In the genomic region with DNA sequence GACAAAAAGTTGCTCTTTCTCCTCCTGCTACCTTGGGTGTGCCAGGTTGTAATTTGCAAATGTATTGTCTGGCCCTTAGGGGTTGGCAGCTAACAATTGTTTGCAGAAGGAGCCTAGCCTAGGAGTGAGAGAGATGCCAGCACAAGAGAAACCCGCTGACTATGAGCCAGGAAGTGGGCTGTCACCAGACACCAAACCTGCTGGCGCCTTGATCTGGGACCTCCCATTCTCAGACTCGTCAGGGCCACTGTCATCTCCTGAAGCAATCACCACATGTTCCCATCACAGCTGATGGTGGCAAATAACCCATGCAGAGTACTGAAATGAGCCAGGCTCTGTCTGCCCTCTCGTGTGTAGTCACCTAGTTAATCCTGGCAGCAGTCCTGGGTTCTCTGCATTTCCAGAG, we compare ENCODE assay signal across 23 cellular contexts.
DNase-seq lines count a peak whose midpoint lies in the region; ATAC-seq and TF ChIP-seq lines count a peak whose summit lies in the region.
"Had no signal": no experiment of that assay in that cellular context is flagged by ENCODE, and none has a peak within 500 bp of the region (broad histone marks: within the 10 kb centered on the region; RNA-seq: fewer than 3 reads in every experiment).

No MANE protein-coding gene starts in this region.

- DNase-seq in DND-41 (peak; percentile 76), NCI-H69 (lab: John Stamatoyannopoulos, UW) (peak; percentile 74), colonic mucosa (no peak), KBM-7 (no peak), DMS153 treated with DMSO at 0.1 percent for 48 hours (lab: John Stamatoyannopoulos, UW; ENCODE audit: unreplicated experiment) (no peak), sciatic nerve (ENCODE audit: low spot score) (no peak)
- DNase-seq: activated naive CD4-positive, alpha-beta T cell treated with Interleukin-2 at 50 U/mL for 16 hours; activated T-cell treated with anti-CD3 and anti-CD28 coated beads, Interleukin-2, amount 50 U/mL, for 48 hours; adrenal gland; DMS79; glutamatergic neuron; NCI-H510A; NK-92 treated with Interleukin-12 subunit alpha and Interleukin-12 subunit beta, amount 100 ng/mL, for 24 hours; PC-9; psoas muscle; T-cell had no signal

- H3K4me2 ChIP-seq in DND-41 (ENCODE audit: insufficient read depth, low read length): peak overlapping the region; percentile 34
- H3K4me2 ChIP-seq: neural progenitor cell, PC-9 had no signal

- H3K36me3 ChIP-seq in DND-41 (ENCODE audit: insufficient read depth, low read length) (no peaks in the 10 kb centered on the region), colonic mucosa (no peaks in the 10 kb centered on the region), muscle layer of colon (ENCODE audit: insufficient read depth, low read length) (no peaks in the 10 kb centered on the region)
- H3K36me3 ChIP-seq: adrenal gland, breast epithelium, HAP-1, neural progenitor cell had no signal

- no peaks in the 10 kb centered on the region for H3K79me2 ChIP-seq in DND-41 (ENCODE audit: insufficient read depth, low read length)

- H2AFZ ChIP-seq in DND-41 (ENCODE audit: low read depth, low read length): peak overlapping the region; percentile 62
- H2AFZ ChIP-seq: neural progenitor cell, PC-9 had no signal

- intact Hi-C loops in colonic mucosa (cut with DNase I) (no loop called here), sciatic nerve (cut with DNase I) (no loop called here)

- H3K27ac ChIP-seq in DND-41 (ENCODE audit: low read length) (peak overlapping the region; percentile 57; the same call in 1 of the 2 replicates), colonic mucosa (peak overlapping the region; percentile 40), muscle layer of colon (ENCODE audit: low read depth, low read length) (peak overlapping the region; percentile 27)
- H3K27ac ChIP-seq: adrenal gland, breast epithelium, neural progenitor cell, PC-9, psoas muscle had no signal

- H3K27me3 ChIP-seq in DND-41 (ENCODE audit: insufficient read depth, low read length, poor library complexity) (no peaks in the 10 kb centered on the region), colonic mucosa (no peaks in the 10 kb centered on the region), muscle layer of colon (ENCODE audit: control insufficient read depth in 1 of 2, insufficient read depth in 2 of 2, low read length in 2 of 2) (no peaks in the 10 kb centered on the region)
- H3K27me3 ChIP-seq: adrenal gland, breast epithelium, neural progenitor cell had no signal

- no peak for TF ChIP-seq CTCF in DND-41 (IDR thresholded peaks at IDR 0.05; ENCODE audit: borderline replicate concordance, extremely low read depth, low read length, poor library complexity, severe bottlenecking)
- no peak for TF ChIP-seq CTCF in colonic mucosa (IDR thresholded peaks at IDR 0.05)

- H4K20me1 ChIP-seq in DND-41 (ENCODE audit: insufficient read depth, low read length): no peaks in the 10 kb centered on the region

- H3K4me1 ChIP-seq in DND-41 (ENCODE audit: insufficient read depth, low read length) (peaks cover 24% of the 10 kb centered on the region), colonic mucosa (peaks cover 3% of the 10 kb centered on the region), muscle layer of colon (ENCODE audit: insufficient read depth, low read length) (no peaks in the 10 kb centered on the region)
- H3K4me1 ChIP-seq: adrenal gland, breast epithelium, HAP-1, neural progenitor cell, psoas muscle had no signal

- ATAC-seq in DND-41 (ENCODE audit: insufficient read depth, low read depth) (peak; percentile 95), HG02852 (IDR thresholded peaks at IDR 0.05; ENCODE audit: unreplicated experiment) (no peak), sciatic nerve (no peak)
- ATAC-seq: GM12878, T-cell had no signal

- H3K9me3 ChIP-seq in DND-41 (ENCODE audit: insufficient read depth, low read length, severe bottlenecking) (no peaks in the 10 kb centered on the region), colonic mucosa (no peaks in the 10 kb centered on the region), muscle layer of colon (ENCODE audit: low read length) (no peaks in the 10 kb centered on the region)
- H3K9me3 ChIP-seq: adrenal gland, breast epithelium, HAP-1, psoas muscle had no signal

- H3K9ac ChIP-seq in DND-41 (ENCODE audit: low read depth, low read length): 0 out of 2 replicates have a peak overlapping the region, but pooled peaks have one; percentile 22
- H3K9ac ChIP-seq in colonic mucosa (ENCODE audit: low read depth in 2 of 2, low read length in 2 of 2): peak overlapping the region in 1 of 2 donors; percentile 38
- H3K9ac ChIP-seq in muscle layer of colon (ENCODE audit: low read length): no peak overlapping the region
- H3K9ac ChIP-seq: neural progenitor cell had no signal

- in situ Hi-C loops in KBM-7 (cut with MboI; ENCODE audit: low pct_unique_long_range_greater_than_20kb, low sequenced_read_pairs): no loop called here

- no peak overlapping the region for H3K4me3 ChIP-seq in DND-41 (ENCODE audit: low read depth in 1 of 2, low read length in 2 of 2)
- H3K4me3 ChIP-seq in colonic mucosa: no peak overlapping the region
- H3K4me3 ChIP-seq in muscle layer of colon (ENCODE audit: low read depth in 1 of 2, low read length in 2 of 2): no peak overlapping the region
- H3K4me3 ChIP-seq: adrenal gland, breast epithelium, GM12878, HAP-1, lung, neural progenitor cell, PC-9, psoas muscle had no signal

Comparison
In these comparisons a context has a peak if more than half of its experiments do, and no peak if none do; other contexts are left out.
1. DNase-seq: peak in DND-41 (single experiment) and NCI-H69 (single experiment); none in colonic mucosa (single experiment), KBM-7 (single experiment), DMS153 treated with DMSO at 0.1 percent for 48 hours (single experiment) and sciatic nerve (single experiment).
2. Peak in every context shown above with its lines, with median percentiles within 50 percentile points of each other: H3K27ac ChIP-seq.